9 cellular contexts compared by ENCODE assay signal in genomic region chr1:38045431-38046332, GRCh38. TPM values are rescaled to one million over a fixed set of nuclear protein-coding genes. Genes with fewer than 3 reads are reported as not detected.
DNase-seq lines count a peak whose midpoint lies in the region; ATAC-seq, FAIRE-seq and TF ChIP-seq lines count a peak whose summit lies in the region.
"Had no signal": no experiment of that assay in that cellular context is flagged by ENCODE, and none has a peak within 500 bp of the region (broad histone marks: within the 10 kb centered on the region; RNA-seq: fewer than 3 reads in every experiment).

No MANE protein-coding gene starts in this region.

- H3K4me2 ChIP-seq in HepG2 (ENCODE audit: low read depth, low read length): no peak overlapping the region

- no peak for FAIRE-seq in HepG2 (lab: Jason Lieb, UNC)

- peaks cover 50% of the 10 kb centered on the region for H3K27me3 Mint-ChIP-seq in activated T-helper 1 cell treated with anti-CD3 and anti-CD28 coated beads, Interleukin-12 subunit alpha, Interleukin-12 subunit beta, Interleukin-2, Interleukin-4 antibody, amounts not matched to agents 30 ng/mL and 10 ng/mL and 1 ng/mL, durations not matched to agents 14 hours and 24 hours and 36 hours (ENCODE audit: insufficient read depth)

- no peak overlapping the region for H3K9ac ChIP-seq in HepG2 (ENCODE audit: insufficient read depth, low read depth, low read length)

- H3K4me3 Mint-ChIP-seq in activated T-helper 1 cell treated with anti-CD3 and anti-CD28 coated beads, Interleukin-12 subunit alpha, Interleukin-12 subunit beta, Interleukin-2, Interleukin-4 antibody, amounts not matched to agents 30 ng/mL and 10 ng/mL and 1 ng/mL, durations not matched to agents 14 hours and 24 hours and 36 hours: peak overlapping the region; percentile 33

- in situ Hi-C loops in HepG2 (cut with HindIII; ENCODE audit: extremely low pct_ligation_motif_present, low pct_unique_long_range_greater_than_20kb): no loop called here

- 0 out of 2 replicates have a peak, but pooled peaks cover 2% of the 10 kb centered on the region for H4K20me1 ChIP-seq in HepG2 (ENCODE audit: insufficient read depth, low read length)

- H3K27ac ChIP-seq in HepG2 (ENCODE audit: extremely low read length, insufficient read depth, low read length): no peak overlapping the region
- H3K27ac ChIP-seq: HL-60 had no signal

- H3K4me3 ChIP-seq in HepG2 (replicated peaks in 1 of 3; ENCODE audit: insufficient read depth in 1 of 3, low read depth in 2 of 3, low read length in 3 of 3): peak overlapping the region in 1 of 3 experiments; percentile 23; a peak in 1 of 6 replicates

- H3K79me2 ChIP-seq in HepG2 (ENCODE audit: insufficient read depth, low read length): no peaks in the 10 kb centered on the region

- no peaks in the 10 kb centered on the region for H3K36me3 Mint-ChIP-seq in activated T-helper 1 cell treated with anti-CD3 and anti-CD28 coated beads, Interleukin-12 subunit alpha, Interleukin-12 subunit beta, Interleukin-2, Interleukin-4 antibody, amounts not matched to agents 30 ng/mL and 10 ng/mL and 1 ng/mL, durations not matched to agents 14 hours and 24 hours and 36 hours (ENCODE audit: low read depth)

- H3K9me3 ChIP-seq in HepG2 (ENCODE audit: low read length): no peaks in the 10 kb centered on the region

- BruUV-seq in HepG2 (replicated peaks; lab: Mats Ljungman, UMichigan): no TSS peak

- peaks cover 12% of the 10 kb centered on the region for H3K4me1 ChIP-seq in HepG2 (ENCODE audit: insufficient read depth, low read length)

- H3K4me1 Mint-ChIP-seq in activated T-helper 1 cell treated with anti-CD3 and anti-CD28 coated beads, Interleukin-12 subunit alpha, Interleukin-12 subunit beta, Interleukin-2, Interleukin-4 antibody, amounts not matched to agents 30 ng/mL and 10 ng/mL and 1 ng/mL, durations not matched to agents 14 hours and 24 hours and 36 hours (ENCODE audit: low read depth): no peaks in the 10 kb centered on the region

- no peaks in the 10 kb centered on the region for H3K36me3 ChIP-seq in HepG2 (replicated peaks in 1 of 2; ENCODE audit: control insufficient read depth in 1 of 2, insufficient read depth in 2 of 2, low read length in 2 of 2)

- no peak for TF ChIP-seq RAD21 in HepG2 (CRISPR knock-in tag; IDR thresholded peaks at IDR 0.05)

- CTCF ChIA-PET in HepG2 (lab: Yijun Ruan, JAX; ENCODE audit: low intra/inter-chr PET ratio, low total read pairs): no interaction called here

- intact Hi-C loops in activated T-helper 1 cell treated with anti-CD3 and anti-CD28 coated beads, Interleukin-12 subunit alpha, Interleukin-12 subunit beta, Interleukin-2, Interleukin-4 antibody, amounts not matched to agents 30 ng/mL and 10 ng/mL and 1 ng/mL, durations not matched to agents 14 hours and 24 hours and 36 hours (cut with micrococcal nuclease): loop anchor here (2.0 kb wide), 1 partner anchor 771 kb away; no protein-coding TSS in a partner anchor
- intact Hi-C loops in HepG2 (cut with micrococcal nuclease; ENCODE audit: unreplicated experiment): no loop called here

- peaks cover 13 to 75% of the 10 kb centered on the region in 2 experiments for H3K27me3 ChIP-seq in HepG2 (ENCODE audit: control insufficient read depth in 1 of 2, insufficient read depth in 2 of 2, low read length in 2 of 2)

- no peak for TF ChIP-seq EP300 in HepG2 (IDR thresholded peaks at IDR 0.05; ENCODE audit: low read depth in 2 of 2, low read length in 2 of 2)
- no peak for TF ChIP-seq EP300 in HepG2 (CRISPR knock-in tag; IDR thresholded peaks at IDR 0.05; ENCODE audit: borderline replicate concordance)

- no peak for TF ChIP-seq POLR2A in HepG2 (IDR thresholded peaks at IDR 0.05; ENCODE audit: insufficient read depth in 1 of 2, low read depth in 2 of 2, low read length in 2 of 2)

- peak; percentile 10 for ATAC-seq in HG02852 (IDR thresholded peaks at IDR 0.05; ENCODE audit: unreplicated experiment)
- no peak for ATAC-seq in HepG2

- DNase-seq in ELF-1 (ENCODE audit: low read depth, low spot score) (peak; percentile 80), HepG2 (ENCODE audit: low spot score) (no peak), MV-4-11 (lab: John Stamatoyannopoulos, UW) (no peak), SW480 (ENCODE audit: low spot score) (no peak), SIG-M5 (lab: John Stamatoyannopoulos, UW) (no peak), NCI-H1048 (lab: John Stamatoyannopoulos, UW) (no peak)
- no peak for DNase-seq in activated T-helper 1 cell treated with anti-CD3 and anti-CD28 coated beads, Interleukin-12 subunit alpha, Interleukin-12 subunit beta, Interleukin-2, Interleukin-4 antibody, amounts not matched to agents 30 ng/mL and 10 ng/mL and 1 ng/mL, durations not matched to agents 14 hours and 24 hours and 36 hours (ENCODE audit: low spot score)

- no peaks in the 10 kb centered on the region for H3K9me3 Mint-ChIP-seq in activated T-helper 1 cell treated with anti-CD3 and anti-CD28 coated beads, Interleukin-12 subunit alpha, Interleukin-12 subunit beta, Interleukin-2, Interleukin-4 antibody, amounts not matched to agents 30 ng/mL and 10 ng/mL and 1 ng/mL, durations not matched to agents 14 hours and 24 hours and 36 hours

- no peak overlapping the region for H2AFZ ChIP-seq in HepG2 (ENCODE audit: low read length)

- no peak for TF ChIP-seq CTCF in HepG2 (CRISPR knock-in tag; IDR thresholded peaks at IDR 0.05)

- POLR2A ChIA-PET in HepG2 (lab: Yijun Ruan, JAX): interaction anchor here (1.3 kb wide), 1 partner anchor 33 kb away, joined by 3 read pairs; the partner anchor contains the start of gene UTP11

- H3K27ac Mint-ChIP-seq in activated T-helper 1 cell treated with anti-CD3 and anti-CD28 coated beads, Interleukin-12 subunit alpha, Interleukin-12 subunit beta, Interleukin-2, Interleukin-4 antibody, amounts not matched to agents 30 ng/mL and 10 ng/mL and 1 ng/mL, durations not matched to agents 14 hours and 24 hours and 36 hours: no peak overlapping the region

- 49% methylated on average over 31 of the region's 114 CpGs for WGBS in HepG2 (ENCODE audit: low lambda C conversion rate)

RNA-seq across cellular contexts. Expression of gene POU3F1, which starts 0.9 kb away (rescaled TPM):
- 1.5 and 1.8 TPM in 2 replicates for total RNA-seq in activated T-helper 1 cell treated with anti-CD3 and anti-CD28 coated beads, Interleukin-12 subunit alpha, Interleukin-12 subunit beta, Interleukin-2, Interleukin-4 antibody, amounts not matched to agents 30 ng/mL and 10 ng/mL and 1 ng/mL, durations not matched to agents 14 hours and 24 hours and 36 hours
- not detected in 2 replicates for total RNA-seq in HepG2 (2016; rRNA removed; fragmentation: Illumina TruSeq; extraction: Trizol)
- not detected in 2 replicates for total RNA-seq in HepG2 (2016; cell fraction: cytosol; rRNA removed; fragmentation: Illumina TruSeq; extraction: Trizol; ENCODE audit: low read depth)
- not detected in 2 replicates for total RNA-seq in HepG2 (2016; cell fraction: insoluble cytoplasmic fraction; rRNA removed; fragmentation: Illumina TruSeq; extraction: Trizol)
- total RNA-seq in HepG2 (2016; cell fraction: membrane; rRNA removed; fragmentation: Illumina TruSeq; extraction: Trizol): not detected in 2 replicates
- not detected in 2 replicates for total RNA-seq in HepG2 (2016; cell fraction: nucleus; rRNA removed; fragmentation: Illumina TruSeq; extraction: Trizol)
- polyA plus RNA-seq in HepG2 (2011; rRNA removed): not detected in 2 replicates
- polyA plus RNA-seq in HepG2 (2011; cell fraction: cytosol; rRNA removed): not detected in 2 replicates
- polyA plus RNA-seq in HepG2 (2011; cell fraction: nucleus; rRNA removed): not detected in 2 replicates
- not detected in 2 replicates for polyA plus RNA-seq in HepG2 (2012)
- not detected in 2 replicates for polyA plus RNA-seq in HepG2 (2016; cell fraction: cytosol; fragmentation: Illumina TruSeq; extraction: Trizol; ENCODE audit: low read depth)
- polyA plus RNA-seq in HepG2 (2016; cell fraction: insoluble cytoplasmic fraction; fragmentation: Illumina TruSeq; extraction: Trizol; ENCODE audit: low read depth): not detected in 2 replicates
- polyA plus RNA-seq in HepG2 (2016; cell fraction: membrane; fragmentation: Illumina TruSeq; extraction: Trizol; ENCODE audit: low read depth): not detected in 2 replicates
- not detected in 2 replicates for polyA plus RNA-seq in HepG2 (2016; cell fraction: nucleus; fragmentation: Illumina TruSeq; extraction: Trizol; ENCODE audit: insufficient read depth, low read depth)
- polyA minus RNA-seq in HepG2 (2011; rRNA and poly(A)+ RNA removed; ENCODE audit: low replicate concordance): 0.07 TPM in 1 of 2 replicates, not detected in the other
- polyA minus RNA-seq in HepG2 (2011; cell fraction: cytosol; rRNA and poly(A)+ RNA removed): not detected in 2 replicates
- not detected in 2 replicates for polyA minus RNA-seq in HepG2 (2011; cell fraction: nucleus; rRNA and poly(A)+ RNA removed)

RNA-seq across cellular contexts. Expression of gene UTP11, which starts 33.1 kb away (rescaled TPM):
- total RNA-seq in activated T-helper 1 cell treated with anti-CD3 and anti-CD28 coated beads, Interleukin-12 subunit alpha, Interleukin-12 subunit beta, Interleukin-2, Interleukin-4 antibody, amounts not matched to agents 30 ng/mL and 10 ng/mL and 1 ng/mL, durations not matched to agents 14 hours and 24 hours and 36 hours: 106 and 108 TPM in 2 replicates
- total RNA-seq in HepG2 (2016; rRNA removed; fragmentation: Illumina TruSeq; extraction: Trizol): 44.8 and 71.4 TPM in 2 replicates
- total RNA-seq in HepG2 (2016; cell fraction: cytosol; rRNA removed; fragmentation: Illumina TruSeq; extraction: Trizol; ENCODE audit: low read depth): 8.4 and 10.8 TPM in 2 replicates
- 43.6 and 60.8 TPM in 2 replicates for total RNA-seq in HepG2 (2016; cell fraction: insoluble cytoplasmic fraction; rRNA removed; fragmentation: Illumina TruSeq; extraction: Trizol)
- 16.8 and 19.4 TPM in 2 replicates for total RNA-seq in HepG2 (2016; cell fraction: membrane; rRNA removed; fragmentation: Illumina TruSeq; extraction: Trizol)
- 20.6 and 23.0 TPM in 2 replicates for total RNA-seq in HepG2 (2016; cell fraction: nucleus; rRNA removed; fragmentation: Illumina TruSeq; extraction: Trizol)
- polyA plus RNA-seq in HepG2 (2011; rRNA removed): 11.8 and 13.5 TPM in 2 replicates
- 7.8 and 10.7 TPM in 2 replicates for polyA plus RNA-seq in HepG2 (2011; cell fraction: cytosol; rRNA removed)
- 4.5 and 5.5 TPM in 2 replicates for polyA plus RNA-seq in HepG2 (2011; cell fraction: nucleus; rRNA removed)
- polyA plus RNA-seq in HepG2 (2012): 16.1 and 22.2 TPM in 2 replicates
- polyA plus RNA-seq in HepG2 (2016; cell fraction: cytosol; fragmentation: Illumina TruSeq; extraction: Trizol; ENCODE audit: low read depth): 8.5 and 9.1 TPM in 2 replicates
- 71.4 and 74.3 TPM in 2 replicates for polyA plus RNA-seq in HepG2 (2016; cell fraction: insoluble cytoplasmic fraction; fragmentation: Illumina TruSeq; extraction: Trizol; ENCODE audit: low read depth)
- 11.7 and 13.3 TPM in 2 replicates for polyA plus RNA-seq in HepG2 (2016; cell fraction: membrane; fragmentation: Illumina TruSeq; extraction: Trizol; ENCODE audit: low read depth)
- 35.4 and 38.1 TPM in 2 replicates for polyA plus RNA-seq in HepG2 (2016; cell fraction: nucleus; fragmentation: Illumina TruSeq; extraction: Trizol; ENCODE audit: insufficient read depth, low read depth)
- polyA minus RNA-seq in HepG2 (2011; rRNA and poly(A)+ RNA removed; ENCODE audit: low replicate concordance): 5.8 and 16.2 TPM in 2 replicates
- polyA minus RNA-seq in HepG2 (2011; cell fraction: cytosol; rRNA and poly(A)+ RNA removed): 6.4 and 11.6 TPM in 2 replicates
- polyA minus RNA-seq in HepG2 (2011; cell fraction: nucleus; rRNA and poly(A)+ RNA removed): 18.2 and 19.0 TPM in 2 replicates

RNA-seq across cellular contexts. Expression of gene FHL3, which starts 40.4 kb away (rescaled TPM):
- 32.5 and 35.7 TPM in 2 replicates for total RNA-seq in activated T-helper 1 cell treated with anti-CD3 and anti-CD28 coated beads, Interleukin-12 subunit alpha, Interleukin-12 subunit beta, Interleukin-2, Interleukin-4 antibody, amounts not matched to agents 30 ng/mL and 10 ng/mL and 1 ng/mL, durations not matched to agents 14 hours and 24 hours and 36 hours
- total RNA-seq in HepG2 (2016; rRNA removed; fragmentation: Illumina TruSeq; extraction: Trizol): 2.8 TPM in 2 replicates
- total RNA-seq in HepG2 (2016; cell fraction: cytosol; rRNA removed; fragmentation: Illumina TruSeq; extraction: Trizol; ENCODE audit: low read depth): 2.3 and 2.5 TPM in 2 replicates
- 1.7 and 3.4 TPM in 2 replicates for total RNA-seq in HepG2 (2016; cell fraction: insoluble cytoplasmic fraction; rRNA removed; fragmentation: Illumina TruSeq; extraction: Trizol)
- total RNA-seq in HepG2 (2016; cell fraction: membrane; rRNA removed; fragmentation: Illumina TruSeq; extraction: Trizol): 3.3 and 3.5 TPM in 2 replicates
- total RNA-seq in HepG2 (2016; cell fraction: nucleus; rRNA removed; fragmentation: Illumina TruSeq; extraction: Trizol): 3.1 and 4.0 TPM in 2 replicates
- polyA plus RNA-seq in HepG2 (2011; rRNA removed): 6.6 and 8.6 TPM in 2 replicates
- polyA plus RNA-seq in HepG2 (2011; cell fraction: cytosol; rRNA removed): 5.2 and 5.5 TPM in 2 replicates
- polyA plus RNA-seq in HepG2 (2011; cell fraction: nucleus; rRNA removed): 31.9 and 32.9 TPM in 2 replicates
- 11.9 and 15.1 TPM in 2 replicates for polyA plus RNA-seq in HepG2 (2012)
- polyA plus RNA-seq in HepG2 (2016; cell fraction: cytosol; fragmentation: Illumina TruSeq; extraction: Trizol; ENCODE audit: low read depth): 5.5 and 6.1 TPM in 2 replicates
- 4.6 and 6.9 TPM in 2 replicates for polyA plus RNA-seq in HepG2 (2016; cell fraction: insoluble cytoplasmic fraction; fragmentation: Illumina TruSeq; extraction: Trizol; ENCODE audit: low read depth)
- polyA plus RNA-seq in HepG2 (2016; cell fraction: membrane; fragmentation: Illumina TruSeq; extraction: Trizol; ENCODE audit: low read depth): 7.6 and 10.1 TPM in 2 replicates
- 7.2 and 9.0 TPM in 2 replicates for polyA plus RNA-seq in HepG2 (2016; cell fraction: nucleus; fragmentation: Illumina TruSeq; extraction: Trizol; ENCODE audit: insufficient read depth, low read depth)
- polyA minus RNA-seq in HepG2 (2011; rRNA and poly(A)+ RNA removed; ENCODE audit: low replicate concordance): 23.2 and 31.5 TPM in 2 replicates
- polyA minus RNA-seq in HepG2 (2011; cell fraction: cytosol; rRNA and poly(A)+ RNA removed): 8.4 and 8.7 TPM in 2 replicates
- polyA minus RNA-seq in HepG2 (2011; cell fraction: nucleus; rRNA and poly(A)+ RNA removed): 15.3 and 23.5 TPM in 2 replicates

RNA-seq across cellular contexts. Expression of gene SF3A3, which starts 55.9 kb away (rescaled TPM):
- 136 and 138 TPM in 2 replicates for total RNA-seq in activated T-helper 1 cell treated with anti-CD3 and anti-CD28 coated beads, Interleukin-12 subunit alpha, Interleukin-12 subunit beta, Interleukin-2, Interleukin-4 antibody, amounts not matched to agents 30 ng/mL and 10 ng/mL and 1 ng/mL, durations not matched to agents 14 hours and 24 hours and 36 hours
- total RNA-seq in HepG2 (2016; rRNA removed; fragmentation: Illumina TruSeq; extraction: Trizol): 122 and 189 TPM in 2 replicates
- total RNA-seq in HepG2 (2016; cell fraction: cytosol; rRNA removed; fragmentation: Illumina TruSeq; extraction: Trizol; ENCODE audit: low read depth): 18.5 and 25.3 TPM in 2 replicates
- total RNA-seq in HepG2 (2016; cell fraction: insoluble cytoplasmic fraction; rRNA removed; fragmentation: Illumina TruSeq; extraction: Trizol): 132 and 186 TPM in 2 replicates
- total RNA-seq in HepG2 (2016; cell fraction: membrane; rRNA removed; fragmentation: Illumina TruSeq; extraction: Trizol): 29.8 and 36.9 TPM in 2 replicates
- total RNA-seq in HepG2 (2016; cell fraction: nucleus; rRNA removed; fragmentation: Illumina TruSeq; extraction: Trizol): 74.7 and 82.3 TPM in 2 replicates
- 24.1 and 31.6 TPM in 2 replicates for polyA plus RNA-seq in HepG2 (2011; rRNA removed)
- polyA plus RNA-seq in HepG2 (2011; cell fraction: cytosol; rRNA removed): 16.2 and 22.5 TPM in 2 replicates
- 24.3 and 33.1 TPM in 2 replicates for polyA plus RNA-seq in HepG2 (2011; cell fraction: nucleus; rRNA removed)
- polyA plus RNA-seq in HepG2 (2012): 47.3 and 68.3 TPM in 2 replicates
- polyA plus RNA-seq in HepG2 (2016; cell fraction: cytosol; fragmentation: Illumina TruSeq; extraction: Trizol; ENCODE audit: low read depth): 8.8 and 10.6 TPM in 2 replicates
- polyA plus RNA-seq in HepG2 (2016; cell fraction: insoluble cytoplasmic fraction; fragmentation: Illumina TruSeq; extraction: Trizol; ENCODE audit: low read depth): 124 and 134 TPM in 2 replicates
- 11.0 and 11.3 TPM in 2 replicates for polyA plus RNA-seq in HepG2 (2016; cell fraction: membrane; fragmentation: Illumina TruSeq; extraction: Trizol; ENCODE audit: low read depth)
- polyA plus RNA-seq in HepG2 (2016; cell fraction: nucleus; fragmentation: Illumina TruSeq; extraction: Trizol; ENCODE audit: insufficient read depth, low read depth): 54.3 and 57.2 TPM in 2 replicates
- polyA minus RNA-seq in HepG2 (2011; rRNA and poly(A)+ RNA removed; ENCODE audit: low replicate concordance): 13.7 and 41.0 TPM in 2 replicates
- 34.7 and 37.0 TPM in 2 replicates for polyA minus RNA-seq in HepG2 (2011; cell fraction: cytosol; rRNA and poly(A)+ RNA removed)
- polyA minus RNA-seq in HepG2 (2011; cell fraction: nucleus; rRNA and poly(A)+ RNA removed): 42.7 and 58.1 TPM in 2 replicates
